In genomic region chr3:28326458-28326926, GRCh38 we compare ENCODE assay signal across 9 cellular contexts. TPM values are rescaled to one million over a fixed set of nuclear protein-coding genes. Genes with fewer than 3 reads are reported as not detected.
DNase-seq lines count a peak whose midpoint lies in the region; ATAC-seq and TF ChIP-seq lines count a peak whose summit lies in the region.
"Had no signal": no experiment of that assay in that cellular context is flagged by ENCODE, and none has a peak within 500 bp of the region (broad histone marks: within the 10 kb centered on the region; RNA-seq: fewer than 3 reads in every experiment).

No MANE protein-coding gene starts in this region.

- no peak for TF ChIP-seq CTCF in activated CD8-positive, alpha-beta T cell treated with anti-CD3 and anti-CD28 coated beads for 36 hours (IDR thresholded peaks at IDR 0.05)
- TF ChIP-seq CTCF in GM20000 (IDR thresholded peaks at IDR 0.05; ENCODE audit: extremely low read depth, missing control alignments): no peak

- peaks cover 29% of the 10 kb centered on the region for H3K4me1 Mint-ChIP-seq in activated CD8-positive, alpha-beta T cell treated with anti-CD3 and anti-CD28 coated beads for 36 hours (ENCODE audit: low read depth)
- H3K4me1 Mint-ChIP-seq: brain had no signal

- POLR2A ChIA-PET in activated CD8-positive, alpha-beta T cell treated with anti-CD3 and anti-CD28 coated beads for 36 hours (lab: Charles Lee): interaction anchor here (1.0 to 1.4 kb wide), 2 partner anchors 23 to 614 kb away, joined by 3 to 7 read pairs; no protein-coding TSS in a partner anchor

- intact Hi-C loops in activated CD8-positive, alpha-beta T cell treated with anti-CD3 and anti-CD28 coated beads for 36 hours (cut with micrococcal nuclease): loop anchor here (10.0 kb wide), 1 partner anchor 422 kb away; no protein-coding TSS in a partner anchor

- H3K9me3 Mint-ChIP-seq in activated CD8-positive, alpha-beta T cell treated with anti-CD3 and anti-CD28 coated beads for 36 hours: no peaks in the 10 kb centered on the region
- H3K9me3 Mint-ChIP-seq: brain had no signal

- H3K36me3 Mint-ChIP-seq in activated CD8-positive, alpha-beta T cell treated with anti-CD3 and anti-CD28 coated beads for 36 hours (ENCODE audit: low read depth): peaks cover 20% of the 10 kb centered on the region

- CTCF ChIA-PET in activated CD8-positive, alpha-beta T cell treated with anti-CD3 and anti-CD28 coated beads for 36 hours (lab: Charles Lee): interaction anchor here (0.9 to 9.0 kb wide), 11 partner anchors 9 to 645 kb away, joined by 3 to 99 read pairs (median 4); partner anchors contain the start of gene EOMES

- peak; percentile 79 for ATAC-seq in HG03095 (IDR thresholded peaks at IDR 0.05; ENCODE audit: unreplicated experiment)
- ATAC-seq in activated CD8-positive, alpha-beta T cell treated with anti-CD3 and anti-CD28 coated beads for 36 hours: peak; percentile 89
- no peak for ATAC-seq in esophagus mucosa

- DNase-seq in activated CD8-positive, alpha-beta memory T cell treated with anti-CD3 and anti-CD28 coated beads, Interleukin-2, amount 50 U/mL, for 4 hours: peak; percentile 17
- DNase-seq in activated CD8-positive, alpha-beta memory T cell treated with anti-CD3 and anti-CD28 coated beads for 24 hours: no peak
- DNase-seq in activated CD8-positive, alpha-beta T cell treated with anti-CD3 and anti-CD28 coated beads for 36 hours: peak; percentile 69
- DNase-seq in stimulated activated CD8-positive, alpha-beta memory T cell treated with anti-CD3 and anti-CD28 coated beads, Interleukin-12 subunit alpha, Interleukin-12 subunit beta, amount 100 ng/mL, for 1 hour (ENCODE audit: low read depth): peak; percentile 12
- no peak for DNase-seq in GM20000 (ENCODE audit: low spot score)
- DNase-seq in NCI-H1436 treated with DMSO at 0.1 percent for 48 hours (lab: John Stamatoyannopoulos, UW): no peak

- H3K27me3 Mint-ChIP-seq in activated CD8-positive, alpha-beta T cell treated with anti-CD3 and anti-CD28 coated beads for 36 hours: no peaks in the 10 kb centered on the region
- H3K27me3 Mint-ChIP-seq: brain had no signal

- H3K4me3 Mint-ChIP-seq in activated CD8-positive, alpha-beta T cell treated with anti-CD3 and anti-CD28 coated beads for 36 hours: peak overlapping the region; percentile 31
- H3K4me3 Mint-ChIP-seq: brain had no signal

- H3K27ac Mint-ChIP-seq in activated CD8-positive, alpha-beta T cell treated with anti-CD3 and anti-CD28 coated beads for 36 hours: peak overlapping the region; percentile 62
- H3K27ac Mint-ChIP-seq: brain had no signal

RNA-seq across cellular contexts. Expression of gene ZCWPW2, which starts 22.0 kb away (rescaled TPM):
- under 1 TPM in 1 of 2 experiments, not detected in 1; 0.68 TPM for total RNA-seq in activated CD8-positive, alpha-beta T cell treated with anti-CD3 and anti-CD28 coated beads for 36 hours
- 0.40 TPM for total RNA-seq in esophagus mucosa

RNA-seq across cellular contexts. Expression of gene AZI2, which starts 22.1 kb away (rescaled TPM):
- total RNA-seq in activated CD8-positive, alpha-beta T cell treated with anti-CD3 and anti-CD28 coated beads for 36 hours: 10 to 100 TPM; 35.1 to 39.1 TPM
- 46.4 TPM for total RNA-seq in esophagus mucosa

Comparison
In these comparisons a context has a peak if more than half of its experiments do, and no peak if none do; other contexts are left out.
1. DNase-seq: peak in activated CD8-positive, alpha-beta memory T cell treated with anti-CD3 and anti-CD28 coated beads, Interleukin-2, amount 50 U/mL, for 4 hours (single experiment), activated CD8-positive, alpha-beta T cell treated with anti-CD3 and anti-CD28 coated beads for 36 hours (single experiment) and stimulated activated CD8-positive, alpha-beta memory T cell treated with anti-CD3 and anti-CD28 coated beads, Interleukin-12 subunit alpha, Interleukin-12 subunit beta, amount 100 ng/mL, for 1 hour (single experiment); none in activated CD8-positive, alpha-beta memory T cell treated with anti-CD3 and anti-CD28 coated beads for 24 hours (single experiment), GM20000 (single experiment) and NCI-H1436 treated with DMSO at 0.1 percent for 48 hours (single experiment).